In the genomic region with DNA sequence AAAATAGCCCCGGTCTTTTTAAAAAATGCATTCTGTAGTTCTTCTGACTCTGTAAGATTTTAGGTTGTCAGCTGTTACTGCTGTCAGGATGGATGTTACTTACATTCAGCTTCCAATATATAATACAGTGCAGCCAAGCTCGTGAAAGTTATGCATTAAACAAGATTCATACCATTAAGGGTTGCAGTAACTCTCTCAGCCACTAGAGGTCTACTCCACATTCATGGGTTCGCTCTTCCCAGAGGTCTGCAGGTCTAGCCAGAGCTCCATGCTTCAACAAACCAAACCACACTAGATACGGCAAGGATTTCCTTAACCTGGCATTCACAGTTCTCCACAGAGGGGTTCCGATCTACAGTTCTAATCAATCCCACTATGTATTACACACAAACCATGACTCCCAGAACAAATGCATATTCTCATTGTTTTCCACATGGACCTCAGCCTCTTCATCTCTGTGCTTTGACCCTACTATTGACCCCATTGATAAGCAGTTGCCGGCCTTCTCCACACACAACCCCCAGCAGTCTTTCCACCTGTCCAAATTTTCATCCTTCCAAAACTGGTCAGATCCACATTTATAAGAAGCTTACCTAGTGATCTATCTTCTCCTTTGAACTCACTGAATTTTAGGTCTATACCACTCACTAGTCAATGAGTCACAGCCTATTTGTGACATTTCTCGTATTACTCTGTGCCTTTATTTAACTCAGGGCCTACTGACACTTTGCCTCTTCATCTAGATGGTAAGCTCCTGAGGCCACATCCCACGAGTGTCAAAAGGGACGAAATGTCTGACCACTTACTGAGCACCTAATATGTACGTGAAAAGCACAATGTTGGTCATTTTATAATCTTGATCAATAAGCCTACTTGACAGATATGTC, we compare ENCODE assay signal across 9 cellular contexts. TPM values are rescaled to one million over a fixed set of nuclear protein-coding genes. Genes with fewer than 3 reads are reported as not detected.
A peak's percentile ranks its signal among the peaks of the same experiment; 100 is the strongest.
DNase-seq lines count a peak whose midpoint lies in the region; ATAC-seq, FAIRE-seq and TF ChIP-seq lines count a peak whose summit lies in the region.
"Had no signal": no experiment of that assay in that cellular context is flagged by ENCODE, and none has a peak within 500 bp of the region (broad histone marks: within the 10 kb centered on the region; RNA-seq: fewer than 3 reads in every experiment).

No MANE protein-coding gene starts in this region.

- peak; percentile 79 for FAIRE-seq in HepG2 (lab: Jason Lieb, UNC)

- H3K4me1 Mint-ChIP-seq in MCF 10A (ENCODE audit: insufficient read depth, unreplicated experiment) = no peaks in the 10 kb centered on the region
- H3K4me1 Mint-ChIP-seq: central memory CD8-positive, alpha-beta T cell had no signal

- CTCF ChIA-PET in MCF 10A (lab: Yijun Ruan, JAX) (interaction anchor here (0.5 to 5.7 kb wide), 29 partner anchors 8 to 643 kb away, joined by 3 to 42 read pairs (median 4); no protein-coding TSS in a partner anchor), HepG2 (lab: Yijun Ruan, JAX; ENCODE audit: low intra/inter-chr PET ratio, low total read pairs) (interaction anchor here (0.7 kb wide), 1 partner anchor 639 kb away, joined by 3 read pairs; no protein-coding TSS in a partner anchor)

- TF ChIP-seq CTCF in MCF 10A (IDR thresholded peaks at IDR 0.05; ENCODE audit: unreplicated experiment) (peak; percentile 64), breast epithelium (IDR thresholded peaks at IDR 0.05) (peak in 1 of 3 donors; percentile 38), ascending aorta (IDR thresholded peaks at IDR 0.05) (peak in 2 of 3 experiments; percentile 46), HepG2 (CRISPR knock-in tag; IDR thresholded peaks at IDR 0.05) (peak; percentile 66)

- H3K9me3 ChIP-seq in breast epithelium (no peaks in the 10 kb centered on the region), ascending aorta (no peaks in the 10 kb centered on the region), HepG2 (ENCODE audit: low read length) (no peaks in the 10 kb centered on the region)

- no peaks in the 10 kb centered on the region for H4K20me1 ChIP-seq in HepG2 (ENCODE audit: insufficient read depth, low read length)

- H3K27ac Mint-ChIP-seq in MCF 10A (ENCODE audit: low read depth, unreplicated experiment) = no peak overlapping the region

- intact Hi-C loops in MCF 10A (cut with micrococcal nuclease) = loop anchor here (1.0 kb wide), 2 partner anchors 426 to 639 kb away; no protein-coding TSS in a partner anchor
- intact Hi-C loops in breast epithelium (cut with DNase I; ENCODE audit: low total_unique reads) = no loop called here
- intact Hi-C loops in ascending aorta (cut with DNase I) = no loop called here
- intact Hi-C loops in HepG2 (cut with micrococcal nuclease; ENCODE audit: unreplicated experiment) = no loop called here

- H3K4me1 ChIP-seq in breast epithelium = peaks cover 0 to 4% of the 10 kb centered on the region in 2 donors
- no peaks in the 10 kb centered on the region for H3K4me1 ChIP-seq in ascending aorta
- H3K4me1 ChIP-seq in HepG2 (ENCODE audit: insufficient read depth, low read length) = no peaks in the 10 kb centered on the region

- no peak overlapping the region for H3K4me3 ChIP-seq in breast epithelium
- H3K4me3 ChIP-seq in ascending aorta = no peak overlapping the region
- H3K4me3 ChIP-seq in HepG2 (replicated peaks in 1 of 3; ENCODE audit: insufficient read depth in 1 of 3, low read depth in 2 of 3, low read length in 3 of 3) = no peak overlapping the region

- no peak for TF ChIP-seq RAD21 in HepG2 (CRISPR knock-in tag; IDR thresholded peaks at IDR 0.05)

- no peak overlapping the region for H3K4me2 ChIP-seq in HepG2 (ENCODE audit: low read depth, low read length)

- TF ChIP-seq POLR2A in breast epithelium (IDR thresholded peaks at IDR 0.05) (no peak), HepG2 (IDR thresholded peaks at IDR 0.05; ENCODE audit: insufficient read depth in 1 of 2, low read depth in 2 of 2, low read length in 2 of 2) (no peak)

- H2AFZ ChIP-seq in HepG2 (ENCODE audit: low read length) = no peak overlapping the region

- DNase-seq in MCF 10A (ENCODE audit: unreplicated experiment) (peak; percentile 64), breast epithelium (ENCODE audit: low spot score in 2 of 2) (no peak), LHCN-M2 (ENCODE audit: low read depth) (peak; percentile 51), ascending aorta (ENCODE audit: low spot score in 2 of 2) (no peak), HepG2 (ENCODE audit: low spot score) (peak; percentile 23), anterior cingulate cortex (lab: John Stamatoyannopoulos, UW) (no peak)
- DNase-seq in activated naive CD4-positive, alpha-beta T cell treated with anti-CD3 and anti-CD28 coated beads, Interleukin-2, amount 50 U/mL, for 16 hours = no peak

- ATAC-seq in HepG2 = peak; percentile 61; the same call in 2 of the 3 replicates
- no peak for ATAC-seq in HG02759 (IDR thresholded peaks at IDR 0.05; ENCODE audit: unreplicated experiment)

- H3K79me2 ChIP-seq in HepG2 (ENCODE audit: insufficient read depth, low read length) = no peaks in the 10 kb centered on the region

- no TSS peak for BruUV-seq in MCF 10A (replicated peaks; lab: Mats Ljungman, UMichigan)
- BruUV-seq in HepG2 (replicated peaks; lab: Mats Ljungman, UMichigan) = no TSS peak

- 40% methylated on average over 10 of the region's 10 CpGs for WGBS in HepG2 (ENCODE audit: low lambda C conversion rate)

- H3K4me3 Mint-ChIP-seq in MCF 10A (ENCODE audit: unreplicated experiment) = no peak overlapping the region
- H3K4me3 Mint-ChIP-seq: central memory CD8-positive, alpha-beta T cell had no signal

- H3K36me3 ChIP-seq in breast epithelium = no peaks in the 10 kb centered on the region
- H3K36me3 ChIP-seq in ascending aorta = no peaks in the 10 kb centered on the region
- H3K36me3 ChIP-seq in HepG2 (replicated peaks in 1 of 2; ENCODE audit: control insufficient read depth in 1 of 2, insufficient read depth in 2 of 2, low read length in 2 of 2) = no peaks in the 10 kb centered on the region

- in situ Hi-C loops in HepG2 (cut with HindIII; ENCODE audit: extremely low pct_ligation_motif_present, low pct_unique_long_range_greater_than_20kb) = no loop called here

- no peak overlapping the region for H3K9ac ChIP-seq in HepG2 (ENCODE audit: insufficient read depth, low read depth, low read length)

- H3K27me3 ChIP-seq in breast epithelium (no peaks in the 10 kb centered on the region), ascending aorta (no peaks in the 10 kb centered on the region), HepG2 (ENCODE audit: control insufficient read depth in 1 of 2, insufficient read depth in 2 of 2, low read length in 2 of 2) (peaks cover 1 to 29% of the 10 kb centered on the region in 2 experiments; a peak in 4 of 5 replicates)

- TF ChIP-seq EP300 in HepG2 (IDR thresholded peaks at IDR 0.05; ENCODE audit: low read depth in 2 of 2, low read length in 2 of 2) = no peak
- no peak for TF ChIP-seq EP300 in HepG2 (CRISPR knock-in tag; IDR thresholded peaks at IDR 0.05; ENCODE audit: borderline replicate concordance)

- no peaks in the 10 kb centered on the region for H3K36me3 Mint-ChIP-seq in MCF 10A (ENCODE audit: insufficient read depth, unreplicated experiment)

- POLR2A ChIA-PET in MCF 10A (lab: Yijun Ruan, JAX) = no interaction called here
- POLR2A ChIA-PET in HepG2 (lab: Yijun Ruan, JAX) = no interaction called here

- H3K27ac ChIP-seq in breast epithelium = no peak overlapping the region
- no peak overlapping the region for H3K27ac ChIP-seq in ascending aorta
- no peak overlapping the region for H3K27ac ChIP-seq in HepG2 (ENCODE audit: extremely low read length, insufficient read depth, low read length)

- H3K27me3 Mint-ChIP-seq in MCF 10A (ENCODE audit: insufficient read depth, unreplicated experiment) = no peaks in the 10 kb centered on the region

- H3K9me3 Mint-ChIP-seq in MCF 10A (ENCODE audit: unreplicated experiment) = no peaks in the 10 kb centered on the region
- H3K9me3 Mint-ChIP-seq: central memory CD8-positive, alpha-beta T cell had no signal

TF ChIP-seq in HepG2, 621 proteins besides CTCF, POLR2A, EP300 and RAD21 (continues in another document):
- TF ChIP-seq STAG1 (CRISPR knock-in tag; IDR thresholded peaks at IDR 0.05) = peak; percentile 50

RNA-seq across cellular contexts. Expression of a gene that starts 33.7 kb away (rescaled TPM):
- total RNA-seq in MCF 10A (2022) (3.0 and 3.9 TPM in 2 replicates), breast epithelium (10 to 100 TPM; 44.6 to 59.6 (median 53.4) TPM), LHCN-M2 (2014; rRNA removed) (22.7 and 26.4 TPM in 2 replicates), ascending aorta (5.7 TPM), HepG2 (2016; rRNA removed; fragmentation: Illumina TruSeq; extraction: Trizol) (6.6 and 7.0 TPM in 2 replicates)
- 3.3 TPM for polyA plus RNA-seq in LHCN-M2 (2012)
- total RNA-seq in HepG2 (2016; cell fraction: cytosol; rRNA removed; fragmentation: Illumina TruSeq; extraction: Trizol; ENCODE audit: low read depth) = 2.3 and 3.1 TPM in 2 replicates
- total RNA-seq in HepG2 (2016; cell fraction: insoluble cytoplasmic fraction; rRNA removed; fragmentation: Illumina TruSeq; extraction: Trizol) = 7.2 and 8.6 TPM in 2 replicates
- 4.5 and 4.6 TPM in 2 replicates for total RNA-seq in HepG2 (2016; cell fraction: membrane; rRNA removed; fragmentation: Illumina TruSeq; extraction: Trizol)
- 10.4 and 12.1 TPM in 2 replicates for total RNA-seq in HepG2 (2016; cell fraction: nucleus; rRNA removed; fragmentation: Illumina TruSeq; extraction: Trizol)
- polyA plus RNA-seq in HepG2 (2011; rRNA removed) = 35.6 and 38.6 TPM in 2 replicates
- polyA plus RNA-seq in HepG2 (2011; cell fraction: cytosol; rRNA removed) = 18.0 and 30.3 TPM in 2 replicates
- 75.3 and 107 TPM in 2 replicates for polyA plus RNA-seq in HepG2 (2011; cell fraction: nucleus; rRNA removed)
- 18.0 and 20.5 TPM in 2 replicates for polyA plus RNA-seq in HepG2 (2012)
- polyA plus RNA-seq in HepG2 (2016; cell fraction: cytosol; fragmentation: Illumina TruSeq; extraction: Trizol; ENCODE audit: low read depth) = 1.2 and 1.3 TPM in 2 replicates
- 3.3 and 3.5 TPM in 2 replicates for polyA plus RNA-seq in HepG2 (2016; cell fraction: insoluble cytoplasmic fraction; fragmentation: Illumina TruSeq; extraction: Trizol; ENCODE audit: low read depth)
- 2.1 and 2.4 TPM in 2 replicates for polyA plus RNA-seq in HepG2 (2016; cell fraction: membrane; fragmentation: Illumina TruSeq; extraction: Trizol; ENCODE audit: low read depth)
- polyA plus RNA-seq in HepG2 (2016; cell fraction: nucleus; fragmentation: Illumina TruSeq; extraction: Trizol; ENCODE audit: insufficient read depth, low read depth) = 7.7 and 8.9 TPM in 2 replicates
- polyA minus RNA-seq in HepG2 (2011; rRNA and poly(A)+ RNA removed; ENCODE audit: low replicate concordance) = 0.14 and 159 TPM in 2 replicates
- 40.1 and 51.4 TPM in 2 replicates for polyA minus RNA-seq in HepG2 (2011; cell fraction: cytosol; rRNA and poly(A)+ RNA removed)
- 123 and 131 TPM in 2 replicates for polyA minus RNA-seq in HepG2 (2011; cell fraction: nucleus; rRNA and poly(A)+ RNA removed)

Comparison
In these comparisons a context has a peak if more than half of its experiments do, and no peak if none do; other contexts are left out.
1. DNase-seq: peak in MCF 10A (single experiment), LHCN-M2 (single experiment) and HepG2 (single experiment); none in breast epithelium (0 of 2), ascending aorta (0 of 2), anterior cingulate cortex (0 of 58) and activated naive CD4-positive, alpha-beta T cell treated with anti-CD3 and anti-CD28 coated beads, Interleukin-2, amount 50 U/mL, for 16 hours (single experiment).